13 cellular contexts compared by ENCODE assay signal in genomic region chr1:169941982-169942830, GRCh38. TPM values are rescaled to one million over a fixed set of nuclear protein-coding genes. Genes with fewer than 3 reads are reported as not detected.
DNase-seq lines count a peak whose midpoint lies in the region; ATAC-seq, FAIRE-seq and TF ChIP-seq lines count a peak whose summit lies in the region.
"Had no signal": no experiment of that assay in that cellular context is flagged by ENCODE, and none has a peak within 500 bp of the region (broad histone marks: within the 10 kb centered on the region; RNA-seq: fewer than 3 reads in every experiment).

No MANE protein-coding gene starts in this region.

- H3K9me3 ChIP-seq in smooth muscle cell (replicated peaks; ENCODE audit: low read depth) (no peaks in the 10 kb centered on the region), vagina (no peaks in the 10 kb centered on the region)

- H3K27ac ChIP-seq in smooth muscle cell (ENCODE audit: low read depth) (no peak overlapping the region), vagina (no peak overlapping the region)
- H3K27ac ChIP-seq: skin epidermis had no signal

- no peaks in the 10 kb centered on the region for H4K20me1 ChIP-seq in smooth muscle cell (ENCODE audit: low read depth)

- no peaks in the 10 kb centered on the region for H3K4me1 ChIP-seq in smooth muscle cell (ENCODE audit: low read depth)
- peaks cover 20% of the 10 kb centered on the region for H3K4me1 ChIP-seq in vagina

- FAIRE-seq in G401.6 (lab: Jason Lieb, UNC) = peak; percentile 59

- WGBS in smooth muscle cell (ENCODE audit: low lambda C conversion rate) = 55% methylated on average over 2 of the region's 2 CpGs

- H3F3A ChIP-seq in smooth muscle cell (ENCODE audit: low read depth) = peaks cover 4% of the 10 kb centered on the region

- no peak overlapping the region for H2AFZ ChIP-seq in smooth muscle cell (ENCODE audit: low read depth)

- no peaks in the 10 kb centered on the region for H3K79me2 ChIP-seq in smooth muscle cell (ENCODE audit: low read depth)

- H3K27me3 ChIP-seq in smooth muscle cell (ENCODE audit: low read depth) (no peaks in the 10 kb centered on the region), vagina (no peaks in the 10 kb centered on the region)

- TF ChIP-seq POLR2A in vagina (IDR thresholded peaks at IDR 0.05) = no peak

- H3K4me2 ChIP-seq in smooth muscle cell = peak overlapping the region; percentile 13

- DNase-seq in fibroblast of the aortic adventitia (ENCODE audit: low read depth) (peak; percentile 64), smooth muscle cell (lab: John Stamatoyannopoulos, UW; ENCODE audit: unreplicated experiment) (no peak), vagina (ENCODE audit: extremely low spot score in 2 of 2) (no peak)
- DNase-seq in stimulated activated naive CD4-positive, alpha-beta T cell treated with Interleukin-2 at 50 U/mL for 16 hours (lab: John Stamatoyannopoulos, UW) = no peak
- no peak for DNase-seq in central memory CD4-positive, alpha-beta T cell
- DNase-seq: activated CD4-positive, alpha-beta T cell treated with anti-CD3 and anti-CD28 coated beads for 48 hours; activated naive CD4-positive, alpha-beta T cell; KBM-7; NCI-H524 had no signal

- no peak overlapping the region for H3K9ac ChIP-seq in smooth muscle cell (ENCODE audit: low read depth)

- intact Hi-C loops in vagina (cut with DNase I) = no loop called here

- no peak overlapping the region for H3K4me3 ChIP-seq in fibroblast of the aortic adventitia (ENCODE audit: low read depth, low read length)
- no peak overlapping the region for H3K4me3 ChIP-seq in smooth muscle cell
- H3K4me3 ChIP-seq in vagina = no peak overlapping the region
- H3K4me3 ChIP-seq: skin epidermis had no signal

- H3K36me3 ChIP-seq in smooth muscle cell (ENCODE audit: low read depth) (no peaks in the 10 kb centered on the region), vagina (no peaks in the 10 kb centered on the region)

- TF ChIP-seq CTCF in fibroblast of the aortic adventitia (IDR thresholded peaks at IDR 0.05; ENCODE audit: insufficient read depth, low read length) = no peak
- no peak for TF ChIP-seq CTCF in smooth muscle cell (IDR thresholded peaks at IDR 0.05; ENCODE audit: borderline replicate concordance, insufficient read depth, poor library complexity, severe bottlenecking)
- no peak for TF ChIP-seq CTCF in vagina (IDR thresholded peaks at IDR 0.05)

- ATAC-seq in HG02852 (IDR thresholded peaks at IDR 0.05; ENCODE audit: unreplicated experiment) = no peak

TF ChIP-seq in PFSK-1, 5 proteins besides CTCF, POLR2A, EP300 and RAD21:
- TF ChIP-seq POLR2AphosphoS5 (IDR thresholded peaks at IDR 0.05; ENCODE audit: low read depth, low read length) = no peak
- TF ChIP-seq TAF1 (IDR thresholded peaks at IDR 0.05; ENCODE audit: borderline replicate concordance, insufficient read depth, low read length) = 0 out of 2 replicates have a peak, but pooled peaks have one; percentile 26

RNA-seq across cellular contexts. Expression of gene SCYL3, which starts 48.5 kb away (rescaled TPM):
- polyA plus RNA-seq in PFSK-1 (2012; ENCODE audit: insufficient read length, low read depth) = 4.0 TPM
- total RNA-seq in fibroblast of the aortic adventitia (ENCODE audit: low replicate concordance) = 9.6 and 12.7 TPM in 2 replicates
- total RNA-seq in smooth muscle cell = 9.1 and 10.3 TPM in 2 replicates
- polyA plus RNA-seq in smooth muscle cell = 3.1 and 4.0 TPM in 2 replicates
- total RNA-seq in vagina = 11.8 TPM
